Comparison of ENCODE assay signal across 20 cellular contexts in genomic region chr11:31141804-31142203, GRCh38.
DNase-seq lines count a peak whose midpoint lies in the region.
"Had no signal": no experiment of that assay in that cellular context is flagged by ENCODE, and none has a peak within 500 bp of the region (broad histone marks: within the 10 kb centered on the region; RNA-seq: fewer than 3 reads in every experiment).

No MANE protein-coding gene starts in this region.

- DNase-seq in NCI-H187 treated with DMSO at 0.1 percent for 48 hours (lab: John Stamatoyannopoulos, UW) (peak; percentile 26), NCI-H187 (lab: John Stamatoyannopoulos, UW) (no peak), NCI-H774 (lab: John Stamatoyannopoulos, UW) (peak; percentile 41), left kidney (ENCODE audit: low read depth, low spot score) (peak; percentile 85), superior temporal gyrus (ENCODE audit: extremely low spot score) (peak; percentile 52), NCI-H2171 treated with DMSO at 0.1 percent for 48 hours (lab: John Stamatoyannopoulos, UW) (no peak), NOMO-1 treated with dmso at 0.1 percent for 144 hours (lab: John Stamatoyannopoulos, UW; ENCODE audit: unreplicated experiment) (no peak)
- no peak for DNase-seq in activated naive CD4-positive, alpha-beta T cell (lab: John Stamatoyannopoulos, UW)
- DNase-seq: activated CD4-positive, alpha-beta T cell treated with anti-CD3 and anti-CD28 coated beads for 48 hours; activated CD8-positive, alpha-beta memory T cell treated with anti-CD3 and anti-CD28 coated beads, Interleukin-2, amount 10 ng/mL, durations not matched to agents 7 days and 5 days; BE2C; body of pancreas; effector memory CD4-positive, alpha-beta T cell; gastrocnemius medialis; lower lobe of right lung; NCI-H1092; NCI-H226; NK-92 treated with Interleukin-12 subunit alpha and Interleukin-12 subunit beta, amount 100 ng/mL, for 24 hours; occipital lobe; T-helper 17 cell had no signal

Comparison
In these comparisons a context has a peak if more than half of its experiments do, and no peak if none do; other contexts are left out.
1. DNase-seq: peak in NCI-H187 treated with DMSO at 0.1 percent for 48 hours (single experiment), NCI-H774 (single experiment), left kidney (single experiment) and superior temporal gyrus (single experiment); none in NCI-H187 (0 of 2), activated naive CD4-positive, alpha-beta T cell (0 of 4), NCI-H2171 treated with DMSO at 0.1 percent for 48 hours (single experiment) and NOMO-1 treated with dmso at 0.1 percent for 144 hours (single experiment).